ENCODE assay signal across 11 cellular contexts in the genomic region with DNA sequence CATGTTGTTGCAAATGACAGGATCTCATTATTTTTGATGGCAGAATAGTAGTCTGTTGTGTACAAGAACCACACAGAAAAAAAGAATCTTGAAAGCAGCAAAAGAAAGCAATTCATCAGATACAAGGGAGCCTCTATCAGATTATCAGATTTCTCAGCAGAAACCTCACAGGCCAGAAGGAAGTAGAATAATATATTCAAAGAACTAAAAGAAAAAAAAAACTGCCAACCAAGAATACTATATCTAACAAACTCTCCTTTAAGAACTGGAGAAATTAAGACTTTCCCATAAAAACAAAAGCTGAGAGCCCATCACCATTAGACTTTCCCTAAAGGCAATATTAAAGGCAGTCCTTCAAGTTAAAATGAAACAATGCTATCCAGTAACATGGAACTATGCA. TPM values are rescaled to one million over a fixed set of nuclear protein-coding genes. Genes with fewer than 3 reads are reported as not detected.
"Had no signal": no experiment of that assay in that cellular context is flagged by ENCODE, and none has a peak within 500 bp of the region (broad histone marks: within the 10 kb centered on the region; RNA-seq: fewer than 3 reads in every experiment).

No MANE protein-coding gene starts in this region.

- H3K4me3 ChIP-seq: GM23338 had no signal

- FAIRE-seq: H1, H54, HTR-8/SVneo had no signal

- H3K9ac ChIP-seq: KMS-11 had no signal

- DNase-seq: H9, HCEC 1CT, Karpas-422, KBM-7 had no signal

- H3K27ac ChIP-seq: KMS-11 had no signal

- ATAC-seq: GM23338 had no signal

- H3K27ac Mint-ChIP-seq: GM23338, H9, IgD-negative memory B cell had no signal

- H3K4me2 ChIP-seq: GM23338, KMS-11 had no signal

- H2AFZ ChIP-seq: GM23338 had no signal

- H3K4me3 Mint-ChIP-seq: GM23338, H9, IgD-negative memory B cell had no signal

RNA-seq across cellular contexts. Expression of gene SULT1C4, which starts 15.4 kb away (rescaled TPM):
- total RNA-seq: HT-29 had no signal
- polyA plus RNA-seq: IgD-negative memory B cell had no signal
